2 cellular contexts compared by ENCODE assay signal in genomic region chr13:51415339-51415738, GRCh38.
TF ChIP-seq lines count a peak whose summit lies in the region.

No MANE protein-coding gene starts in this region.

TF ChIP-seq in HEK293, 187 proteins besides CTCF, POLR2A, EP300 and RAD21:
- peak; percentile 32 for TF ChIP-seq SETDB1 (IDR thresholded peaks at IDR 0.05; ENCODE audit: insufficient read length, low read length)

TF ChIP-seq in K562, 482 proteins besides CTCF, POLR2A, EP300 and RAD21:
- 0 out of 2 replicates have a peak, but pooled peaks have one; percentile 20 for TF ChIP-seq TRIM28 (IDR thresholded peaks at IDR 0.05)
- peak; percentile 98 for TF ChIP-seq ZNF431 (CRISPR knock-in tag; IDR thresholded peaks at IDR 0.05)
- peak; percentile 60 for TF ChIP-seq ZNF280A (IDR thresholded peaks at IDR 0.05; ENCODE audit: low read depth, partially characterized antibody)
